30 cellular contexts compared by ENCODE assay signal in the genomic region with DNA sequence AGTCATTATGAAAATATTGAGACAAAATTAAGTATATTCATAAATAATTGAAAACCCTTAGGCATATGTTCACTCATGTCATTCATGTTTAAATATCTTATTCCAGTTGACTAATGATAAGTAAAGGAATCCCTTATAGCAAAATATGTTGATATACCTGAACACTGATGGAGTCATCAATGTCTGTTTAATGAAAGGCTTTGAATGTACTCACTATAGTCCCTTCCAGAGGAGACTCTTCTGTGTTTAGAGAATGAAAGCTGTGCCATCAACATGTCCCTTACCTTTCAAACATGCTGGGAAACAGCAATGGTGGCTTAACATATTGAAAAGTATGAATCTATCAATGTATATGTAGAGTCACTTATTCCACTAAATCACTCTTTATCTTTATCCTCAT.
"Had no signal": no experiment of that assay in that cellular context is flagged by ENCODE, and none has a peak within 500 bp of the region (broad histone marks: within the 10 kb centered on the region; RNA-seq: fewer than 3 reads in every experiment).

No MANE protein-coding gene starts in this region.

- H3K27me3 ChIP-seq: adrenal gland, ascending aorta, body of pancreas, brain microvascular endothelial cell, breast epithelium, cardiac muscle cell had no signal

- H3K9me3 ChIP-seq: adrenal gland, ascending aorta, body of pancreas, breast epithelium had no signal

- H3K27ac ChIP-seq: adrenal gland, ascending aorta, body of pancreas, brain microvascular endothelial cell, breast epithelium, cardiac muscle cell had no signal

- H3K4me3 ChIP-seq: adrenal gland, ascending aorta, body of pancreas, breast epithelium, cardiac muscle cell had no signal

- DNase-seq: activated effector memory CD4-positive, alpha-beta T cell treated with anti-CD3 and anti-CD28 coated beads, Interleukin-2, amount 50 U/mL, for 16 hours; activated effector memory CD4-positive, alpha-beta T cell treated with Interleukin-2 at 50 U/mL for 16 hours; activated gamma-delta T cell; activated gamma-delta T cell treated with Interleukin-2 at 50 U/mL for 16 hours; activated naive CD4-positive, alpha-beta T cell; activated naive CD4-positive, alpha-beta T cell treated with anti-CD3 and anti-CD28 coated beads for 36 hours; activated naive CD4-positive, alpha-beta T cell treated with anti-CD3 and anti-CD28 coated beads, Interleukin-2, amount 10 ng/mL, durations not matched to agents 7 days and 5 days; activated naive CD4-positive, alpha-beta T cell treated with anti-CD3 and anti-CD28 coated beads, Interleukin-2, amount 50 U/mL, for 16 hours; activated naive CD4-positive, alpha-beta T cell treated with Interleukin-2 at 50 U/mL for 16 hours; activated naive CD8-positive, alpha-beta T cell treated with anti-CD3 and anti-CD28 coated beads for 36 hours; activated naive CD8-positive, alpha-beta T cell treated with anti-CD3 and anti-CD28 coated beads, Interleukin-2, amount 10 ng/mL, durations not matched to agents 7 days and 5 days; activated naive CD8-positive, alpha-beta T cell treated with anti-CD3 and anti-CD28 coated beads, Interleukin-2, amount 50 U/mL, for 24 hours; activated T-cell treated with anti-CD3 and anti-CD28 coated beads, Interleukin-2, amount 50 U/mL, for 1 hour; activated T-cell treated with anti-CD3 and anti-CD28 coated beads, Interleukin-2, amount 50 U/mL, for 24 hours; activated T-cell treated with anti-CD3 and anti-CD28 coated beads, Interleukin-2, amount 50 U/mL, for 4 hours; activated T-cell treated with anti-CD3 and anti-CD28 coated beads, Interleukin-2, amount 50 U/mL, for 48 hours; activated T-cell treated with anti-CD3 and anti-CD28 coated beads, Interleukin-2, amount 50 U/mL, for 72 hours; adrenal gland; amniotic stem cell; amygdala; anterior cingulate cortex; aorta; body of pancreas; brain microvascular endothelial cell; caudate nucleus; central memory CD4-positive, alpha-beta T cell; cerebellar nuclear complex had no signal

- H3K36me3 ChIP-seq: adrenal gland, ascending aorta, brain microvascular endothelial cell, breast epithelium, cardiac muscle cell had no signal
